9 cellular contexts compared by ENCODE assay signal in the genomic region with DNA sequence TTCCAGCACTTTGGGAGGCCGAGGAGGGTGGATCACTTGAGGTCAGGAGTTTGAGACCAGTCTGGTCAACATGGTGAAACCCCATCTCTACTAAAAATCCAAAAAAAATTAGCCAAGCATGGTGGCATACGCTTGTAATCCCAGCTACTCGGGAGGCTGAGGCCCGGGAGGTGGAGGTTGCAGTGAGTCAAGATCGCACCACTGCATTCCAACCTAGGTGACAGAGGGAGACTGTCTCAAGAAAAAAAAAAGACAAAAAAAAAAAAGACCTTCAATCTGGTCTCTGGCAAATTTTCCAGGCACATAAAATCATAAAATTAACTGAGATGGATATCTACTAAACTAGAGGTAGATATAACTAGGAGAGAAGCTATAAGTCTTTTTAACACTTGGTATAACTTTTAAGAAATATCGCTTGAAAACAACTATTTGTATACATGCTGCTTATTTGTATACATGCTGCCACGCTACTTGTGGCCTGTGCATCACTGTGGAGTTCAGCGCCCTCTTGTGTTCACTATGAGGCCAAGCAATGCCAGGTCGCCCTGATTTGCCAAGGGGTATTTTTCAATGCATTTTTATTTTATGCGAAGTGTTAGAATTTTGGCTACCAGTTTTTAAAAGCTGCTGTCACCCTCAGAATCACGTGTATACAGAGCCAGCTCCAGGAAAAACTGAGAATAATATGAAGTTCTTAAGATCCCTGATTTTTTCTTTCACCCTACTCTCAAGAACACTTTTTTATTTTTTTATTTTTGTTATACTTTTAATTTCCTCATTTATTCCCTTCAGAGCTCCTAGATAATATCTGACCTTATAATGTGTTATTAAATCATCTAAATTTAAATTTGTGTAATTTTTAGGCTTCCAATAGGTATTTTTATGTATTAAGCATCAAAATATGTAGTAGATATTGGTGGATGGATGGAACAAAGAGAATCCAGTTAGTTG. TPM values are rescaled to one million over a fixed set of nuclear protein-coding genes. Genes with fewer than 3 reads are reported as not detected.
A peak's percentile ranks its signal among the peaks of the same experiment; 100 is the strongest.
DNase-seq lines count a peak whose midpoint lies in the region; ATAC-seq and TF ChIP-seq lines count a peak whose summit lies in the region.
"Had no signal": no experiment of that assay in that cellular context is flagged by ENCODE, and none has a peak within 500 bp of the region (broad histone marks: within the 10 kb centered on the region; RNA-seq: fewer than 3 reads in every experiment).

No MANE protein-coding gene starts in this region.

- TF ChIP-seq EP300 in gastroesophageal sphincter (IDR thresholded peaks at IDR 0.05): no peak

- H3K27me3 ChIP-seq in CD4-positive, alpha-beta T cell (ENCODE audit: control insufficient read depth, insufficient read depth, low read length): no peaks in the 10 kb centered on the region
- H3K27me3 ChIP-seq in gastroesophageal sphincter (no peaks in the 10 kb centered on the region), upper lobe of right lung (no peaks in the 10 kb centered on the region)

- no peak overlapping the region for H3K4me3 ChIP-seq in gastroesophageal sphincter
- no peak overlapping the region for H3K4me3 ChIP-seq in upper lobe of right lung

- H3K9me3 ChIP-seq in CD4-positive, alpha-beta T cell (ENCODE audit: control insufficient read depth, low read length): no peaks in the 10 kb centered on the region
- H3K9me3 ChIP-seq in gastroesophageal sphincter (no peaks in the 10 kb centered on the region), upper lobe of right lung (no peaks in the 10 kb centered on the region)

- in situ Hi-C loops in KBM-7 (cut with MboI; ENCODE audit: low pct_unique_long_range_greater_than_20kb, low sequenced_read_pairs): loop anchor here (25.0 kb wide), 1 partner anchor 286 kb away; no protein-coding TSS in a partner anchor

- TF ChIP-seq POLR2A in gastroesophageal sphincter (IDR thresholded peaks at IDR 0.05): no peak

- 26 to 37% methylated on average over 10 to 11 of the region's 11 CpGs for WGBS in gastroesophageal sphincter (ENCODE audit: low coverage in 1 of 2), 2 donors

- TF ChIP-seq CTCF in CD4-positive, alpha-beta T cell (IDR thresholded peaks at IDR 0.05): peak; percentile 85
- TF ChIP-seq CTCF in GM20000 (IDR thresholded peaks at IDR 0.05; ENCODE audit: extremely low read depth, missing control alignments) (peak; percentile 93), RWPE1 (conservative IDR thresholded peaks at IDR 0.05; ENCODE audit: low read depth) (peak; percentile 99), gastroesophageal sphincter (IDR thresholded peaks at IDR 0.05) (peak; percentile 45 to 75 (median 52)), osteocyte (IDR thresholded peaks at IDR 0.05) (peak; percentile 88), upper lobe of right lung (IDR thresholded peaks at IDR 0.05) (peak; percentile 90)

- H3K36me3 Mint-ChIP-seq in CD4-positive, alpha-beta T cell (ENCODE audit: low read depth): no peaks in the 10 kb centered on the region
- no peaks in the 10 kb centered on the region for H3K36me3 Mint-ChIP-seq in osteocyte (ENCODE audit: unreplicated experiment)
- H3K36me3 Mint-ChIP-seq: IgD-negative memory B cell had no signal

- CTCF ChIA-PET in CD4-positive, alpha-beta T cell (lab: Charles Lee): interaction anchor here (0.7 to 2.3 kb wide), 16 partner anchors 9 to 291 kb away, joined by 3 to 12 read pairs (median 4); a partner anchor contains a TSS
- CTCF ChIA-PET in RWPE1 (lab: Yijun Ruan, JAX): interaction anchor here (0.6 to 1.4 kb wide), 20 partner anchors 9 to 1952 kb away, joined by 3 to 10 read pairs (median 4); a partner anchor contains a TSS

- POLR2A ChIA-PET in CD4-positive, alpha-beta T cell (lab: Charles Lee): interaction anchor here (0.6 to 1.9 kb wide), 3 partner anchors 27 to 298 kb away, joined by 3 to 12 read pairs (median 6); a partner anchor contains a TSS
- POLR2A ChIA-PET in RWPE1 (lab: Yijun Ruan, JAX; ENCODE audit: low non-redundant PET): no interaction called here

- H3K4me1 ChIP-seq in gastroesophageal sphincter (peaks cover 0 to 6% (median 0%) of the 10 kb centered on the region in 3 donors), upper lobe of right lung (no peaks in the 10 kb centered on the region)

- no peaks in the 10 kb centered on the region for H3K36me3 ChIP-seq in gastroesophageal sphincter
- H3K36me3 ChIP-seq in upper lobe of right lung: no peaks in the 10 kb centered on the region

- H3K27ac Mint-ChIP-seq in CD4-positive, alpha-beta T cell: no peak overlapping the region
- H3K27ac Mint-ChIP-seq in osteocyte (ENCODE audit: unreplicated experiment): no peak overlapping the region
- H3K27ac Mint-ChIP-seq: IgD-negative memory B cell had no signal

- no peak overlapping the region for H3K27ac ChIP-seq in CD4-positive, alpha-beta T cell (ENCODE audit: low read depth, low read length)
- no peak overlapping the region for H3K27ac ChIP-seq in RWPE1
- no peak overlapping the region for H3K27ac ChIP-seq in gastroesophageal sphincter
- no peak overlapping the region for H3K27ac ChIP-seq in upper lobe of right lung

- peaks cover 1% of the 10 kb centered on the region for H3K27me3 Mint-ChIP-seq in CD4-positive, alpha-beta T cell
- peaks cover 16% of the 10 kb centered on the region for H3K27me3 Mint-ChIP-seq in osteocyte (ENCODE audit: unreplicated experiment)

- H3K4me3 Mint-ChIP-seq in CD4-positive, alpha-beta T cell: no peak overlapping the region
- H3K4me3 Mint-ChIP-seq in osteocyte (ENCODE audit: unreplicated experiment): no peak overlapping the region
- H3K4me3 Mint-ChIP-seq: IgD-negative memory B cell had no signal

- ATAC-seq in CD4-positive, alpha-beta T cell (ENCODE audit: poor library complexity): peak; percentile 87
- ATAC-seq in gastroesophageal sphincter (peak; percentile 58), upper lobe of right lung (peak; percentile 88)

- H3K9me3 Mint-ChIP-seq in CD4-positive, alpha-beta T cell: no peaks in the 10 kb centered on the region
- H3K9me3 Mint-ChIP-seq in osteocyte (ENCODE audit: unreplicated experiment): no peaks in the 10 kb centered on the region
- H3K9me3 Mint-ChIP-seq: IgD-negative memory B cell had no signal

- peak; percentile 26 to 51 (median 40) for DNase-seq in CD4-positive, alpha-beta T cell
- DNase-seq in GM20000 (ENCODE audit: low spot score) (peak; percentile 69), KBM-7 (peak; percentile 72), RWPE1 (ENCODE audit: low spot score) (peak; percentile 84), osteocyte (ENCODE audit: extremely low spot score, unreplicated experiment) (no peak), upper lobe of right lung (no peak)
- DNase-seq in activated T-helper 9 cell treated with anti-CD3 and anti-CD28 coated beads, Interleukin-2, amount 50 U/mL, for 16 hours (ENCODE audit: low read depth): peak; percentile 34

- peaks cover 9% of the 10 kb centered on the region for H3K4me1 Mint-ChIP-seq in CD4-positive, alpha-beta T cell (ENCODE audit: low read depth)
- peaks cover 1% of the 10 kb centered on the region for H3K4me1 Mint-ChIP-seq in osteocyte (ENCODE audit: unreplicated experiment)

- intact Hi-C loops in CD4-positive, alpha-beta T cell (cut with DNase I, micrococcal nuclease): loop anchor here (1.0 to 10.0 kb wide), 5 partner anchors 524 to 1554 kb away; a partner anchor contains a TSS
- intact Hi-C loops in upper lobe of right lung (cut with DNase I): loop anchor here (10.0 kb wide), 1 partner anchor 284 kb away; no protein-coding TSS in a partner anchor

RNA-seq across cellular contexts. Expression of a gene that starts 26.7 kb away (rescaled TPM):
- total RNA-seq in CD4-positive, alpha-beta T cell: 100 to 1,000 TPM; 126 to 131 TPM
- total RNA-seq in gastroesophageal sphincter: 10 to 100 TPM; 44.2 to 61.2 (median 48.5) TPM
- total RNA-seq in osteocyte: 61.3 and 65.2 TPM in 2 replicates
- 72.8 TPM for total RNA-seq in upper lobe of right lung

Comparison
In these comparisons a context has a peak if more than half of its experiments do, and no peak if none do; other contexts are left out.
1. DNase-seq: peak in CD4-positive, alpha-beta T cell (10 of 10), GM20000 (single experiment), KBM-7 (single experiment), RWPE1 (single experiment) and activated T-helper 9 cell treated with anti-CD3 and anti-CD28 coated beads, Interleukin-2, amount 50 U/mL, for 16 hours (single experiment); none in osteocyte (single experiment) and upper lobe of right lung (single experiment).
2. Peak in every context shown above with its lines, with median percentiles within 50 percentile points of each other: ATAC-seq and CTCF ChIP-seq.